Comparison of ENCODE assay signal across 18 cellular contexts in the genomic region with DNA sequence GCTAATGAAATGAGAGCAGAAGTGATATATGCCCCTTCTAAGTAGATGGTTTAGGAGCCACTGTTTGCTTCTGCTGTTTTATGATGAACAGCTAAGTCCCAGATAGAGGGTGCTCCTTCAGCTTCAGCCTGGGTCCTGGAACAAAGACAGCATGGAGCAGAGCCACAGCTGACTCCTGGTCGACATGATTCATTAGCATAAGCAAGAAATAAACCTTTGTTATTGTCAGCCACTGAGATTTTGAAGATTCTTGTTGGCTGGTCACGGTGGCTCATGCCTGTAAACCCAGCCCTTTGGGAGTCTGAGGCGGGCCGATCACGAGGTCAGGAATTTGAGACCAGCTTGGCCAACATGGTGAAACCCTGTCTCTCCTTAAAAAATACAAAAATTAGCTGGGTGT. TPM values are rescaled to one million over a fixed set of nuclear protein-coding genes. Genes with fewer than 3 reads are reported as not detected.
DNase-seq lines count a peak whose midpoint lies in the region; ATAC-seq and TF ChIP-seq lines count a peak whose summit lies in the region.
"Had no signal": no experiment of that assay in that cellular context is flagged by ENCODE, and none has a peak within 500 bp of the region (broad histone marks: within the 10 kb centered on the region; RNA-seq: fewer than 3 reads in every experiment).

No MANE protein-coding gene starts in this region.

- no peak overlapping the region for H2BK5ac ChIP-seq in IMR-90 (ENCODE audit: low read depth, low read length, poor library complexity, severe bottlenecking)

- TF ChIP-seq POLR2A in IMR-90 (IDR thresholded peaks at IDR 0.05; ENCODE audit: low read depth, low read length) = no peak

- no peak overlapping the region for H2AK5ac ChIP-seq in IMR-90 (ENCODE audit: low read depth, low read length)

- no peaks in the 10 kb centered on the region for H3K9me3 Mint-ChIP-seq in WTC11
- no peaks in the 10 kb centered on the region for H3K9me3 Mint-ChIP-seq in MCF 10A (ENCODE audit: unreplicated experiment)
- H3K9me3 Mint-ChIP-seq: activated naive CD8-positive, alpha-beta T cell treated with anti-CD3 and anti-CD28 coated beads for 36 hours; stimulated activated effector memory CD8-positive, alpha-beta T cell treated with anti-CD3 and anti-CD28 coated beads, Interleukin-12 subunit alpha, Interleukin-12 subunit beta, amount 100 ng/mL, for 72 hours had no signal

- peaks cover 2% of the 10 kb centered on the region for H3K27me3 ChIP-seq in IMR-90 (ENCODE audit: control insufficient read depth, insufficient read depth, low read length)
- H3K27me3 ChIP-seq: BLaER1, esophagus muscularis mucosa, vagina had no signal

- H2AFZ ChIP-seq in IMR-90 (replicated peaks; ENCODE audit: low read length, poor library complexity) = no peak overlapping the region

- peaks cover 14% of the 10 kb centered on the region for H3K4me1 Mint-ChIP-seq in WTC11
- H3K4me1 Mint-ChIP-seq in MCF 10A (ENCODE audit: insufficient read depth, unreplicated experiment) = no peaks in the 10 kb centered on the region

- TF ChIP-seq RAD21 in IMR-90 (IDR thresholded peaks at IDR 0.05; ENCODE audit: low read length) = no peak

- H3K9ac ChIP-seq in IMR-90 (ENCODE audit: low read depth, low read length) = no peak overlapping the region
- H3K9ac ChIP-seq: BLaER1 had no signal

- H3K14ac ChIP-seq in IMR-90 (replicated peaks; ENCODE audit: low read depth, low read length) = 0 out of 2 replicates have a peak overlapping the region, but pooled peaks have one; percentile 6

- H3K4me1 ChIP-seq in IMR-90 (ENCODE audit: control insufficient read depth, insufficient read depth, low read length) = peaks cover 5% of the 10 kb centered on the region

- intact Hi-C loops in IMR-90 (cut with micrococcal nuclease) = no loop called here
- intact Hi-C loops in MCF 10A (cut with micrococcal nuclease) = no loop called here

- H4K20me1 ChIP-seq in IMR-90 (ENCODE audit: insufficient read depth, low read length) = no peaks in the 10 kb centered on the region
- H4K20me1 ChIP-seq: BLaER1 had no signal

- no peaks in the 10 kb centered on the region for H3K79me1 ChIP-seq in IMR-90 (ENCODE audit: low read depth in 1 of 2, low read length in 2 of 2)

- dilution Hi-C loops in IMR-90 (cut with HindIII; ENCODE audit: low sequenced_read_pairs, unreplicated experiment) = no loop called here

- no peak overlapping the region for H3K27ac ChIP-seq in IMR-90 (ENCODE audit: insufficient read depth, low read length)
- H3K27ac ChIP-seq: BLaER1, coronary artery, esophagus muscularis mucosa, vagina had no signal

- POLR2A ChIA-PET in IMR-90 (lab: Charles Lee; ENCODE audit: unreplicated experiment) (no interaction called here), WTC11 (lab: Charles Lee) (no interaction called here), MCF 10A (lab: Yijun Ruan, JAX) (no interaction called here)

- no peak overlapping the region for H2AK9ac ChIP-seq in IMR-90 (replicated peaks; ENCODE audit: low read depth, low read length, poor library complexity)

- H3K36me3 ChIP-seq in IMR-90 (ENCODE audit: control insufficient read depth, insufficient read depth, low read length) = no peaks in the 10 kb centered on the region
- H3K36me3 ChIP-seq: BLaER1, esophagus muscularis mucosa, vagina had no signal

- no peak overlapping the region for H3K56ac ChIP-seq in IMR-90 (ENCODE audit: extremely low read depth, insufficient read depth, low read length)

- no peak for TF ChIP-seq CTCF in IMR-90 (conservative IDR thresholded peaks at IDR 0.05; ENCODE audit: low read depth, low read length)
- TF ChIP-seq CTCF in WTC11 (IDR thresholded peaks at IDR 0.05) = no peak
- TF ChIP-seq CTCF in MCF 10A (IDR thresholded peaks at IDR 0.05; ENCODE audit: unreplicated experiment) = no peak

- H3K27ac Mint-ChIP-seq in WTC11 (no peak overlapping the region), MCF 10A (ENCODE audit: low read depth, unreplicated experiment) (no peak overlapping the region)
- H3K27ac Mint-ChIP-seq: activated naive CD8-positive, alpha-beta T cell treated with anti-CD3 and anti-CD28 coated beads for 36 hours had no signal

- DNase-seq in IMR-90 = peak; percentile 15
- peak; percentile 37 for DNase-seq in astrocyte of the hippocampus (ENCODE audit: low read depth, low spot score)
- peak; percentile 68 for DNase-seq in inferior parietal cortex (ENCODE audit: extremely low spot score)
- DNase-seq in renal cortical epithelial cell (ENCODE audit: low read depth) = peak; percentile 32
- DNase-seq in WTC11 (ENCODE audit: low spot score) = no peak
- DNase-seq in EL = no peak
- no peak for DNase-seq in MCF 10A (ENCODE audit: unreplicated experiment)
- DNase-seq: activated naive CD8-positive, alpha-beta T cell treated with anti-CD3 and anti-CD28 coated beads for 36 hours; DND-41; NCI-H1105; NCI-H446; stimulated activated CD4-positive, alpha-beta T cell treated with anti-CD3 and anti-CD28 coated beads, Interleukin-4, amount 100 ng/mL, for 24 hours had no signal

- H3K4me3 Mint-ChIP-seq in WTC11 (no peak overlapping the region), MCF 10A (ENCODE audit: unreplicated experiment) (no peak overlapping the region)
- H3K4me3 Mint-ChIP-seq: activated naive CD8-positive, alpha-beta T cell treated with anti-CD3 and anti-CD28 coated beads for 36 hours; stimulated activated effector memory CD8-positive, alpha-beta T cell treated with anti-CD3 and anti-CD28 coated beads, Interleukin-12 subunit alpha, Interleukin-12 subunit beta, amount 100 ng/mL, for 72 hours had no signal

- no peak overlapping the region for H4K5ac ChIP-seq in IMR-90 (ENCODE audit: low read depth, low read length)

- no peak overlapping the region for H4K91ac ChIP-seq in IMR-90 (ENCODE audit: insufficient read depth, low read depth, low read length)

- H2BK120ac ChIP-seq in IMR-90 (ENCODE audit: low read depth, low read length) = no peak overlapping the region

- in situ Hi-C loops in IMR-90 (cut with MboI; ENCODE audit: low sequenced_read_pairs) = no loop called here

- no peaks in the 10 kb centered on the region for H3K9me3 ChIP-seq in IMR-90 (ENCODE audit: control insufficient read depth, insufficient read depth, low read length)
- H3K9me3 ChIP-seq: BLaER1, esophagus muscularis mucosa, vagina had no signal

- H2BK20ac ChIP-seq in IMR-90 (ENCODE audit: low read depth, low read length) = no peak overlapping the region

- no peaks in the 10 kb centered on the region for H3K27me3 Mint-ChIP-seq in WTC11 (ENCODE audit: low read depth)
- H3K27me3 Mint-ChIP-seq in MCF 10A (ENCODE audit: insufficient read depth, unreplicated experiment) = no peaks in the 10 kb centered on the region
- H3K27me3 Mint-ChIP-seq: activated naive CD8-positive, alpha-beta T cell treated with anti-CD3 and anti-CD28 coated beads for 36 hours had no signal

- no peak overlapping the region for H4K8ac ChIP-seq in IMR-90 (ENCODE audit: low read depth in 2 of 2, low read length in 2 of 2)

- H3K18ac ChIP-seq in IMR-90 (ENCODE audit: low read depth, low read length) = no peak overlapping the region

- no peak overlapping the region for H3K4me2 ChIP-seq in IMR-90 (ENCODE audit: low read depth, low read length)
- H3K4me2 ChIP-seq: BLaER1 had no signal

- BruUV-seq in IMR-90 (replicated peaks; lab: Mats Ljungman, UMichigan) = no TSS peak
- no TSS peak for BruUV-seq in MCF 10A (replicated peaks; lab: Mats Ljungman, UMichigan)

- 60% methylated on average over 1 of the region's 5 CpGs; no CpG with 5 or more reads in 1 of the 2 experiments for WGBS in IMR-90 (ENCODE audit: extremely low coverage in 2 of 2, insufficient read length in 1 of 2), 2 experiments

- H3K23ac ChIP-seq in IMR-90 (ENCODE audit: low read depth, low read length) = no peak overlapping the region

- H3K36me3 Mint-ChIP-seq in WTC11 (no peaks in the 10 kb centered on the region), MCF 10A (ENCODE audit: insufficient read depth, unreplicated experiment) (peaks cover 6% of the 10 kb centered on the region)
- H3K36me3 Mint-ChIP-seq: activated naive CD8-positive, alpha-beta T cell treated with anti-CD3 and anti-CD28 coated beads for 36 hours; stimulated activated effector memory CD8-positive, alpha-beta T cell treated with anti-CD3 and anti-CD28 coated beads, Interleukin-12 subunit alpha, Interleukin-12 subunit beta, amount 100 ng/mL, for 72 hours had no signal

- 0 out of 2 replicates have a peak, but pooled peaks cover 3% of the 10 kb centered on the region for H3K9me1 ChIP-seq in IMR-90 (ENCODE audit: insufficient read depth, low read length)

- no peak overlapping the region for H2BK15ac ChIP-seq in IMR-90 (ENCODE audit: low read depth, low read length)

- CTCF ChIA-PET in IMR-90 (lab: Yijun Ruan, JAX) = no interaction called here
- CTCF ChIA-PET in WTC11 (lab: Charles Lee) = interaction anchor here (1.2 kb wide), 1 partner anchor 37 kb away, joined by 3 read pairs; no protein-coding TSS in a partner anchor
- CTCF ChIA-PET in MCF 10A (lab: Yijun Ruan, JAX) = no interaction called here

- H3K4me3 ChIP-seq in IMR-90 (ENCODE audit: insufficient read depth, low read depth, low read length) = no peak overlapping the region
- H3K4me3 ChIP-seq: BLaER1, coronary artery, esophagus muscularis mucosa, vagina had no signal

- ATAC-seq in IMR-90 (ENCODE audit: low read depth) (peak; percentile 61), WTC11 (no peak), GM21447 (IDR thresholded peaks at IDR 0.05; ENCODE audit: unreplicated experiment) (no peak)
- ATAC-seq: stimulated activated effector memory CD8-positive, alpha-beta T cell treated with anti-CD3 and anti-CD28 coated beads, Interleukin-12 subunit alpha, Interleukin-12 subunit beta, amount 100 ng/mL, for 72 hours had no signal

- no peak overlapping the region for H3K4ac ChIP-seq in IMR-90 (ENCODE audit: low read depth, low read length)

TF ChIP-seq in IMR-90, 13 proteins besides CTCF, POLR2A, EP300 and RAD21 (continues in another document):
- TF ChIP-seq FOS (IDR thresholded peaks at IDR 0.05; ENCODE audit: low read depth, low read length) (no peak), CHD1 (IDR thresholded peaks at IDR 0.05; ENCODE audit: low read depth, low read length) (no peak)

TF ChIP-seq in WTC11, 78 proteins besides CTCF, POLR2A, EP300 and RAD21 (continues in another document):
- TF ChIP-seq FOXP1 (CRISPR knock-in tag; IDR thresholded peaks at IDR 0.05; ENCODE audit: borderline replicate concordance) (no peak), PRRX2 (CRISPR knock-in tag; IDR thresholded peaks at IDR 0.05) (no peak)
- TF ChIP-seq, protein P1, sequence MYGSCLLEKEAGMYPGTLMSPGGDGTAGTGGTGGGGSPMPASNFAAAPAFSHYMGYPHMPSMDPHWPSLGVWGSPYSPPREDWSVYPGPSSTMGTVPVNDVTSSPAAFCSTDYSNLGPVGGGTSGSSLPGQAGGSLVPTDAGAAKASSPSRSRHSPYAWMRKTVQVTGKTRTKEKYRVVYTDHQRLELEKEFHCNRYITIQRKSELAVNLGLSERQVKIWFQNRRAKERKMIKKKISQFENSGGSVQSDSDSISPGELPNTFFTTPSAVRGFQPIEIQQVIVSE (CRISPR knock-in tag; IDR thresholded peaks at IDR 0.05; ENCODE audit: borderline replicate concordance) = no peak

RNA-seq across cellular contexts. Expression of a gene that starts 47.7 kb away (rescaled TPM):
- total RNA-seq in IMR-90 (2012; rRNA removed) = 0.56 and 0.72 TPM in 2 replicates
- polyA plus RNA-seq in IMR-90 (2012; rRNA removed) = 3.5 and 3.9 TPM in 2 replicates
- 0.78 and 1.5 TPM in 2 replicates for polyA plus RNA-seq in IMR-90 (2012; cell fraction: cytosol; rRNA removed)
- 0.81 and 5.1 TPM in 2 replicates for polyA plus RNA-seq in IMR-90 (2012; cell fraction: nucleus; rRNA removed; ENCODE audit: low replicate concordance)
- 2.6 and 4.8 TPM in 2 replicates for total RNA-seq in renal cortical epithelial cell
- 4.6 to 5.2 TPM (median 4.7 TPM) in 3 replicates for total RNA-seq in WTC11 (2021)
- 1.6 and 3.2 TPM in 2 replicates for total RNA-seq in MCF 10A (2022)

Comparison
In these comparisons a context has a peak if more than half of its experiments do, and no peak if none do; other contexts are left out.
1. DNase-seq: peak in IMR-90 (single experiment), astrocyte of the hippocampus (single experiment), inferior parietal cortex (single experiment) and renal cortical epithelial cell (single experiment); none in WTC11 (single experiment), EL (single experiment) and MCF 10A (single experiment).